8 cellular contexts compared by ENCODE assay signal in the genomic region with DNA sequence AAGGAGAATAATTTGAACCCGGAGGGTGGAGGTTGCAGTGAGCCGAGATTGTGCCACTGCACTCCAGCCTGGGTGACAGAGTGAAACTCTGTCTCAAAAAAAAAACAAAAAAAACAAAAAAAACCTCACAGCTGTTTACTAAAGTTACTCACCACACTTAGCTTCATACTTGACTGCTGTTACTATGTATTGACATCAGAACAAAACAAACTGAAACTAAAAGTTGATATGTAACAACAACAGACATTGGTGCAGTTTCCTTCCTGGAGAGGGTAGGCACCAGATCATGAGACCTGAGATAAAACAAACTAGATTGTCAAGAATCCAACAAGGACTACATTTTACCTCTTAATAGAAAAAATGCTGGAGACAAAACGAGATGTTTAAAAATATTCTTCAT. TPM values are rescaled to one million over a fixed set of nuclear protein-coding genes. Genes with fewer than 3 reads are reported as not detected.
DNase-seq lines count a peak whose midpoint lies in the region; ATAC-seq lines count a peak whose summit lies in the region.
"Not testable (repeated sequence)": the region's sequence is repeated elsewhere in the genome, so short reads cannot be mapped to it uniquely, and the experiment has no call there.

No MANE protein-coding gene starts in this region.

- peak overlapping the region; percentile 27 for H3K4me3 Mint-ChIP-seq in activated naive CD4-positive, alpha-beta T cell treated with anti-CD3 and anti-CD28 coated beads, Interleukin-2, amount 10 ng/mL, durations not matched to agents 7 days and 5 days
- H3K4me3 Mint-ChIP-seq in stimulated activated memory B cell treated with anti-CD40 and anti-IgM and Interleukin-4, amounts not matched to agents 10 μg/mL and 1 μg/mL and 100 μg/mL, for 72 hours: not testable (repeated sequence)

- peak; percentile 87 for ATAC-seq in GM19025 (IDR thresholded peaks at IDR 0.05; ENCODE audit: low read depth, unreplicated experiment)
- ATAC-seq in GM21723 (IDR thresholded peaks at IDR 0.05; ENCODE audit: unreplicated experiment): peak; percentile 97
- ATAC-seq in HG03066 (IDR thresholded peaks at IDR 0.05; ENCODE audit: low read depth, unreplicated experiment): peak; percentile 91
- ATAC-seq in stimulated activated memory B cell treated with anti-CD40 and anti-IgM and Interleukin-4, amounts not matched to agents 10 μg/mL and 1 μg/mL and 100 μg/mL, for 72 hours: peak; percentile 59

- not testable (repeated sequence) for H3K27me3 Mint-ChIP-seq in activated naive CD4-positive, alpha-beta T cell treated with anti-CD3 and anti-CD28 coated beads, Interleukin-2, amount 10 ng/mL, durations not matched to agents 7 days and 5 days; stimulated activated memory B cell treated with anti-CD40 and anti-IgM and Interleukin-4, amounts not matched to agents 10 μg/mL and 1 μg/mL and 100 μg/mL, for 72 hours

- H3K27ac Mint-ChIP-seq in activated naive CD4-positive, alpha-beta T cell treated with anti-CD3 and anti-CD28 coated beads, Interleukin-2, amount 10 ng/mL, durations not matched to agents 7 days and 5 days: peak overlapping the region; percentile 88
- H3K27ac Mint-ChIP-seq in stimulated activated memory B cell treated with anti-CD40 and anti-IgM and Interleukin-4, amounts not matched to agents 10 μg/mL and 1 μg/mL and 100 μg/mL, for 72 hours: peak overlapping the region; percentile 51

- CTCF ChIA-PET in activated naive CD4-positive, alpha-beta T cell treated with anti-CD3 and anti-CD28 coated beads, Interleukin-2, amount 10 ng/mL, durations not matched to agents 7 days and 5 days (lab: Charles Lee): interaction anchor here (1.1 to 1.5 kb wide), 2 partner anchors 30 to 59 kb away, joined by 3 to 6 read pairs; a partner anchor contains a TSS

- DNase-seq in EH (ENCODE audit: low read depth) (peak; percentile 1), LHCN-M2 (ENCODE audit: low read depth) (peak; percentile 63), foreskin melanocyte (peak; percentile 34)
- peak; percentile 24 for DNase-seq in activated naive CD4-positive, alpha-beta T cell treated with anti-CD3 and anti-CD28 coated beads, Interleukin-2, amount 10 ng/mL, durations not matched to agents 7 days and 5 days

- peaks cover 25% of the 10 kb centered on the region for H3K4me1 Mint-ChIP-seq in activated naive CD4-positive, alpha-beta T cell treated with anti-CD3 and anti-CD28 coated beads, Interleukin-2, amount 10 ng/mL, durations not matched to agents 7 days and 5 days
- H3K4me1 Mint-ChIP-seq in stimulated activated memory B cell treated with anti-CD40 and anti-IgM and Interleukin-4, amounts not matched to agents 10 μg/mL and 1 μg/mL and 100 μg/mL, for 72 hours: not testable (repeated sequence)

- H3K36me3 Mint-ChIP-seq in activated naive CD4-positive, alpha-beta T cell treated with anti-CD3 and anti-CD28 coated beads, Interleukin-2, amount 10 ng/mL, durations not matched to agents 7 days and 5 days; stimulated activated memory B cell treated with anti-CD40 and anti-IgM and Interleukin-4, amounts not matched to agents 10 μg/mL and 1 μg/mL and 100 μg/mL, for 72 hours: not testable (repeated sequence)

- H3K9me3 Mint-ChIP-seq in activated naive CD4-positive, alpha-beta T cell treated with anti-CD3 and anti-CD28 coated beads, Interleukin-2, amount 10 ng/mL, durations not matched to agents 7 days and 5 days; stimulated activated memory B cell treated with anti-CD40 and anti-IgM and Interleukin-4, amounts not matched to agents 10 μg/mL and 1 μg/mL and 100 μg/mL, for 72 hours: not testable (repeated sequence)

RNA-seq across cellular contexts. Expression of a gene that starts 30.3 kb away (rescaled TPM):
- 3,089 and 6,376 TPM in 2 replicates for total RNA-seq in LHCN-M2 (2014; rRNA removed)
- polyA plus RNA-seq in LHCN-M2 (2012): 3,363 TPM

RNA-seq across cellular contexts. Expression of a gene that starts 31.1 kb away (rescaled TPM):
- 2.4 and 3.7 TPM in 2 replicates for total RNA-seq in LHCN-M2 (2014; rRNA removed)
- 3.7 TPM for polyA plus RNA-seq in LHCN-M2 (2012)

RNA-seq across cellular contexts. Expression of a gene that starts 49.8 kb away (rescaled TPM):
- total RNA-seq in LHCN-M2 (2014; rRNA removed): 15.9 and 17.6 TPM in 2 replicates
- 17.3 TPM for polyA plus RNA-seq in LHCN-M2 (2012)

RNA-seq across cellular contexts. Expression of a gene that starts 49.9 kb away (rescaled TPM):
- 41.2 and 44.5 TPM in 2 replicates for total RNA-seq in LHCN-M2 (2014; rRNA removed)
- polyA plus RNA-seq in LHCN-M2 (2012): 236 TPM

Comparison
In these comparisons a context has a peak if more than half of its experiments do, and no peak if none do; other contexts are left out.
1. Peak in every context shown above with its lines: DNase-seq and ATAC-seq.
2. DNase-seq: peak in every context shown above with its lines; median percentile 63 in LHCN-M2; 34 in foreskin melanocyte; 24 in activated naive CD4-positive, alpha-beta T cell treated with anti-CD3 and anti-CD28 coated beads, Interleukin-2, amount 10 ng/mL, durations not matched to agents 7 days and 5 days; 1 in EH.